ENCODE assay signal across 8 cellular contexts in the genomic region with DNA sequence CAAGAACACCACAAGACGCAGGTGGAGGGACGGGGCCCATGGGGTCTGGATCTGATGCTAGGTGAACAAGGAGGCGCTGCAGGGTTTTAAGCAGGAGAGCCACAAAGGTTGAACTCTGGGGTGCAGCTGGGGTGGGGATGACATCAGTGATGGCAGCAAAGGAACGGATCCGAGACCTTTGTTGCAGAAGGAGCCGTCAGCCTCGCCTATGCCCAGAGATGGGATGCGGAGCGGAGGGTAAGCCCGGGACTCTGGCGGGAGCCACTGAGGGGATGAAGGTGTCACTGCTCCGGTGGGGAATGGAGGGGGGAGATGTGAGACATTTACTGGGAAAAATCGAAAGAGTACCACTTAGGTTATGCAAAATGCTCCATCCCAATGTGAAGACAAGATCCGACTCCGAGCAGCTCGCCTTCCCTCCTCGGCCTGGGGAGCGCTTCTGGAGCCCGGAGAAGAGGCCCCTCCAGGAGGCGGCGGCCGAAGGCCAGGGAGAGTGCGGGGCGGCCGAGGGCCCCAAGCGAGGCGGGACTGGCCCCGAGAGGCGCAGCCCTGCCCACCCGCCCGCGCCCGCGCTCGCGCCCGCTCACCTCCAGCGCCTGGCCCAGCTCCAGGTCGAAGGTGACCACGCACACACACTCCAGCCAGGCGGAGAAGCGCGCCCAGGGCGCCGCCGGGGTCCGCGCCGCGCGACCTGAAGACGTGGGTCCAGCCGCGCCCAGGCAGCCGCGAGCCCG. TPM values are rescaled to one million over a fixed set of nuclear protein-coding genes. Genes with fewer than 3 reads are reported as not detected.
DNase-seq lines count a peak whose midpoint lies in the region; ATAC-seq and TF ChIP-seq lines count a peak whose summit lies in the region.

No MANE protein-coding gene starts in this region.

- H3K36me3 Mint-ChIP-seq in Caco-2 (ENCODE audit: insufficient read depth, unreplicated experiment) (no peaks in the 10 kb centered on the region), neural progenitor cell (peaks cover 5% of the 10 kb centered on the region)

- peak overlapping the region; percentile 82 for H2AFZ ChIP-seq in neural progenitor cell (replicated peaks)

- no peaks in the 10 kb centered on the region for H3K79me2 ChIP-seq in neural progenitor cell (ENCODE audit: low read depth)

- ATAC-seq in GM19452 (IDR thresholded peaks at IDR 0.05; ENCODE audit: unreplicated experiment): no peak

- H3K4me1 Mint-ChIP-seq in Caco-2 (ENCODE audit: low read depth, unreplicated experiment) (peaks cover 14% of the 10 kb centered on the region), neural progenitor cell (peaks cover 19% of the 10 kb centered on the region)

- H3K4me2 ChIP-seq in neural progenitor cell: peak overlapping the region; percentile 98

- H3K4me3 Mint-ChIP-seq in Caco-2 (ENCODE audit: unreplicated experiment) (peak overlapping the region; percentile 92), neural progenitor cell (peak overlapping the region; percentile 99)

- H4K20me1 ChIP-seq in neural progenitor cell (ENCODE audit: low read depth): peaks cover 7% of the 10 kb centered on the region

- intact Hi-C loops in Caco-2 (cut with micrococcal nuclease; ENCODE audit: unreplicated experiment): loop anchor here (5.0 kb wide), 1 partner anchor 54 kb away; a partner anchor contains a TSS

- H3K4me3 ChIP-seq in Caco-2 (ENCODE audit: low read depth, low read length) (peak overlapping the region; percentile 95), HUES6 (ENCODE audit: low read depth, low read length) (peak overlapping the region; percentile 87), ectodermal cell (ENCODE audit: insufficient read depth, low read depth, low read length) (peak overlapping the region; percentile 61), neural progenitor cell (peak overlapping the region; percentile 96)

- H3K27me3 ChIP-seq in Caco-2 (replicated peaks; ENCODE audit: control insufficient read depth, insufficient read depth, low read length): no peaks in the 10 kb centered on the region
- H3K27me3 ChIP-seq in HUES6 (ENCODE audit: control insufficient read depth, insufficient read depth, low read length): peaks cover 22% of the 10 kb centered on the region
- H3K27me3 ChIP-seq in ectodermal cell (ENCODE audit: control insufficient read depth, insufficient read depth, low read length, poor library complexity, severe bottlenecking): peaks cover 9% of the 10 kb centered on the region
- peaks cover 12% of the 10 kb centered on the region for H3K27me3 ChIP-seq in neural progenitor cell

- no peak for DNase-seq in Caco-2
- DNase-seq in neural progenitor cell (ENCODE audit: low spot score): no peak
- DNase-seq in HPDE6-E6E7 (ENCODE audit: extremely low spot score): no peak
- no peak for DNase-seq in RKO (ENCODE audit: low spot score)
- DNase-seq in NCI-H446 treated with DMSO at 0.1 percent for 48 hours (lab: John Stamatoyannopoulos, UW): no peak

- H3K4me1 ChIP-seq in Caco-2: no peaks in the 10 kb centered on the region; the same call in 1 of the 2 replicates
- peaks cover 7% of the 10 kb centered on the region for H3K4me1 ChIP-seq in HUES6 (ENCODE audit: control insufficient read depth, insufficient read depth, low read length)
- H3K4me1 ChIP-seq in ectodermal cell (ENCODE audit: control insufficient read depth, insufficient read depth, low read length): peaks cover 5% of the 10 kb centered on the region
- no peaks in the 10 kb centered on the region for H3K4me1 ChIP-seq in neural progenitor cell

- H3K27ac ChIP-seq in HUES6 (ENCODE audit: low read depth, low read length): no peak overlapping the region
- no peak overlapping the region for H3K27ac ChIP-seq in ectodermal cell (ENCODE audit: insufficient read depth, low read depth, low read length, poor library complexity, severe bottlenecking)
- H3K27ac ChIP-seq in neural progenitor cell: no peak overlapping the region

- no TSS peak for BruUV-seq in Caco-2 (replicated peaks; lab: Mats Ljungman, UMichigan)

- H3F3A ChIP-seq in neural progenitor cell (ENCODE audit: low read depth): peaks cover 4% of the 10 kb centered on the region

- 14% methylated on average over 57 of the region's 57 CpGs for WGBS in ectodermal cell, 2 experiments

- CTCF ChIA-PET in Caco-2 (lab: Charles Lee): interaction anchor here (0.6 to 1.8 kb wide), 6 partner anchors 13 to 199 kb away, joined by 3 to 8 read pairs (median 5); a partner anchor contains a TSS

- H3K9me3 Mint-ChIP-seq in Caco-2 (ENCODE audit: unreplicated experiment) (no peaks in the 10 kb centered on the region), neural progenitor cell (no peaks in the 10 kb centered on the region)

- TF ChIP-seq CTCF in Caco-2 (IDR thresholded peaks at IDR 0.05; ENCODE audit: insufficient read depth in 1 of 2, low read depth in 1 of 2, low read length in 1 of 2, severe bottlenecking in 1 of 2, unreplicated experiment in 1 of 2) (no peak), neural progenitor cell (IDR thresholded peaks at IDR 0.05) (no peak)

- no peak overlapping the region for H3K9ac ChIP-seq in HUES6 (ENCODE audit: low read length)
- H3K9ac ChIP-seq in neural progenitor cell: peak overlapping the region; percentile 50

- POLR2A ChIA-PET in Caco-2 (lab: Charles Lee): interaction anchor here (0.5 to 2.6 kb wide), 4 partner anchors 9 to 82 kb away, joined by 3 to 13 read pairs (median 6); a partner anchor contains a TSS

- H3K27me3 Mint-ChIP-seq in Caco-2 (ENCODE audit: insufficient read depth, unreplicated experiment) (no peaks in the 10 kb centered on the region), neural progenitor cell (ENCODE audit: insufficient read depth, low read depth) (peaks cover 2% of the 10 kb centered on the region)

- H3K9me3 ChIP-seq in Caco-2 (no peaks in the 10 kb centered on the region), HUES6 (ENCODE audit: control insufficient read depth, insufficient read depth, low read depth, low read length) (no peaks in the 10 kb centered on the region), ectodermal cell (ENCODE audit: control insufficient read depth, low read length) (no peaks in the 10 kb centered on the region), neural progenitor cell (ENCODE audit: low read depth) (no peaks in the 10 kb centered on the region)

- H3K36me3 ChIP-seq in Caco-2 (ENCODE audit: control insufficient read depth, insufficient read depth, low read length) (no peaks in the 10 kb centered on the region), HUES6 (ENCODE audit: control insufficient read depth, insufficient read depth, low read length) (no peaks in the 10 kb centered on the region), ectodermal cell (ENCODE audit: control insufficient read depth, insufficient read depth, low read length) (no peaks in the 10 kb centered on the region), neural progenitor cell (no peaks in the 10 kb centered on the region)

- H3K27ac Mint-ChIP-seq in Caco-2 (ENCODE audit: unreplicated experiment) (peak overlapping the region; percentile 81), neural progenitor cell (peak overlapping the region; percentile 94)

RNA-seq across cellular contexts. Expression of a gene that starts 0.4 kb away (rescaled TPM):
- total RNA-seq in Caco-2 (2022) (3.4 and 5.5 TPM in 2 replicates), neural progenitor cell (ENCODE audit: low replicate concordance) (1.0 and 7.8 TPM in 2 replicates)
- 15.7 TPM for polyA plus RNA-seq in ectodermal cell (2013, experiment 1 of 4)
- polyA plus RNA-seq in ectodermal cell (2013, experiment 2 of 4): 16.1 TPM
- polyA plus RNA-seq in ectodermal cell (2013, experiment 3 of 4): 13.9 TPM
- polyA plus RNA-seq in ectodermal cell (2013, experiment 4 of 4): 14.5 TPM

RNA-seq across cellular contexts. Expression of a gene that starts 16.7 kb away (rescaled TPM):
- total RNA-seq in Caco-2 (2022): 55.5 and 60.7 TPM in 2 replicates
- polyA plus RNA-seq in ectodermal cell (2013, experiment 1 of 4): 53.1 TPM
- 55.9 TPM for polyA plus RNA-seq in ectodermal cell (2013, experiment 2 of 4)
- 44.8 TPM for polyA plus RNA-seq in ectodermal cell (2013, experiment 3 of 4)
- 48.2 TPM for polyA plus RNA-seq in ectodermal cell (2013, experiment 4 of 4)
- total RNA-seq in neural progenitor cell (ENCODE audit: low replicate concordance): 32.6 and 65.5 TPM in 2 replicates

RNA-seq across cellular contexts. Expression of a gene that starts 18.9 kb away (rescaled TPM):
- total RNA-seq in Caco-2 (2022) (260 and 262 TPM in 2 replicates), neural progenitor cell (ENCODE audit: low replicate concordance) (32.4 and 94.1 TPM in 2 replicates)
- 127 TPM for polyA plus RNA-seq in ectodermal cell (2013, experiment 1 of 4)
- polyA plus RNA-seq in ectodermal cell (2013, experiment 2 of 4): 139 TPM
- 102 TPM for polyA plus RNA-seq in ectodermal cell (2013, experiment 3 of 4)
- 101 TPM for polyA plus RNA-seq in ectodermal cell (2013, experiment 4 of 4)

RNA-seq across cellular contexts. Expression of a gene that starts 56.2 kb away (rescaled TPM):
- 1.3 and 1.4 TPM in 2 replicates for total RNA-seq in Caco-2 (2022)
- polyA plus RNA-seq in ectodermal cell (2013, experiment 1 of 4): 2.2 TPM
- 2.1 TPM for polyA plus RNA-seq in ectodermal cell (2013, experiment 2 of 4)
- polyA plus RNA-seq in ectodermal cell (2013, experiment 3 of 4): 2.6 TPM
- polyA plus RNA-seq in ectodermal cell (2013, experiment 4 of 4): 3.1 TPM
- 0.37 TPM in 1 of 2 replicates, not detected in the other for total RNA-seq in neural progenitor cell (ENCODE audit: low replicate concordance)
